Comparison of ENCODE assay signal across 1 cellular context in the genomic region with DNA sequence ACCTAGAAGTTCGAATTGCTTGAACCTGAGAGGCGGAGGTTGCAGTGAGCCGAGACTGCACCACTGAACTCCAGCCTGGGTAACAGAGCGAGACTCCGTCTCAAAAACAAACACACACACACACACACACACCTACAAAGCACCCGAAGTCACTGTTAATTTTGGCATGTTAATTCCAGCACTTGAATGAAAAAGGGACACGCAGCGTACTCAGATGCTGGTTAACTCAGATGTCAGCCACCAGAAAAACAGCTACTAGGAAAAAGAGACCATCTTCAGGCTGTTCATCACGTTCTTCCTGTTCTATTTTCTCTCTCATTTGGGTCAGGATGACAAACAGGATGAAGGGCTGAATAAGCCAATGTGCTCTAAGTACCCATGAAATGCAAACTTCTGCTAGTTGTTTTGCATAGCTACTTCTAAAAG.
TF ChIP-seq lines count a peak whose summit lies in the region.

No MANE protein-coding gene starts in this region.

TF ChIP-seq in K562, 482 proteins besides CTCF, POLR2A, EP300 and RAD21 (continued from another document):
- TF ChIP-seq, protein P1, sequence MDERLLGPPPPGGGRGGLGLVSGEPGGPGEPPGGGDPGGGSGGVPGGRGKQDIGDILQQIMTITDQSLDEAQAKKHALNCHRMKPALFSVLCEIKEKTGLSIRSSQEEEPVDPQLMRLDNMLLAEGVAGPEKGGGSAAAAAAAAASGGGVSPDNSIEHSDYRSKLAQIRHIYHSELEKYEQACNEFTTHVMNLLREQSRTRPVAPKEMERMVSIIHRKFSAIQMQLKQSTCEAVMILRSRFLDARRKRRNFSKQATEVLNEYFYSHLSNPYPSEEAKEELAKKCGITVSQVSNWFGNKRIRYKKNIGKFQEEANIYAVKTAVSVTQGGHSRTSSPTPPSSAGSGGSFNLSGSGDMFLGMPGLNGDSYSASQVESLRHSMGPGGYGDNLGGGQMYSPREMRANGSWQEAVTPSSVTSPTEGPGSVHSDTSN (CRISPR knock-in tag; IDR thresholded peaks at IDR 0.05; ENCODE audit: low read depth): no peak
- TF ChIP-seq, protein P1 (tag; conservative IDR thresholded peaks at IDR 0.05; ENCODE audit: low read depth): no peak
- TF ChIP-seq MAZ (CRISPR knock-in tag; conservative IDR thresholded peaks at IDR 0.05 in 1 of 2, IDR thresholded peaks at IDR 0.05 in 1 of 2) (no peak), TAF9B (IDR thresholded peaks at IDR 0.05; ENCODE audit: partially characterized antibody) (no peak), ZNF436 (CRISPR knock-in tag; IDR thresholded peaks at IDR 0.05) (no peak), FOXA1 (IDR thresholded peaks at IDR 0.05; ENCODE audit: borderline replicate concordance) (no peak), POLR3G (IDR thresholded peaks at IDR 0.05; ENCODE audit: extremely low read depth, insufficient read length, insufficient replicate concordance) (no peak), MEIS2 (IDR thresholded peaks at IDR 0.05; ENCODE audit: partially characterized antibody) (no peak)
